ENCODE assay signal across 1 cellular context in genomic region chr3:150412599-150413069, GRCh38.
TF ChIP-seq lines count a peak whose summit lies in the region.

No MANE protein-coding gene starts in this region.

TF ChIP-seq in K562, 482 proteins besides CTCF, POLR2A, EP300 and RAD21 (continued from another document):
- TF ChIP-seq MLLT1 (IDR thresholded peaks at IDR 0.05), result peak in 1 of 2 experiments; percentile 85; a peak in 2 of 4 replicates
- TF ChIP-seq HDAC1 (IDR thresholded peaks at IDR 0.05), result peak in 1 of 2 experiments; percentile 37; a peak in 1 of 4 replicates
- TF ChIP-seq SNRNP70 (optimal IDR thresholded peaks at IDR 0.05; ENCODE audit: low read depth, low read length), result no peak
- peak; percentile 76 to 80 for TF ChIP-seq MNT (conservative IDR thresholded peaks at IDR 0.05)
